In the genomic region with DNA sequence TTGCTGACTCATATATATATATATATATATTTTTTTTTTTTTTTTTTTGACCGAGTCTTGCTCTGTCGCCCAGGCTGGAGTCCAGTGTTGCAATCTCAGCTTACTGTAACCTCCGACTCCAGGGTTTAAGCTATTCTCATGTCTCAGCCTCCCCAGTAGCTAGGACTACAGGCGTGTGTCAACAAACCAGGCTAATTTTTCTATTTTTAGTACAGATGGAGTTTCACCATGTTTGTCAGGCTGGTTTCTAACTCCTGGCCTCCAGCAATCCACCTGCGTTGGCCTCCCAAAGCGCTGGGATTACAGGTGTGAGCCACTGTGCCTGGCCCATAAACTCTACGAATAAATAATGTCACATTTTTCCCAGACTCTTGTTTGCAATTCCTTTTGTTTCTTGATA, we compare ENCODE assay signal across 1 cellular context.
TF ChIP-seq lines count a peak whose summit lies in the region.

No MANE protein-coding gene starts in this region.

TF ChIP-seq in HepG2, 621 proteins besides CTCF, POLR2A, EP300 and RAD21 (continued from another document and continues in another):
- 0 out of 2 replicates have a peak, but pooled peaks have one; percentile 65 for TF ChIP-seq SNAI1 (CRISPR knock-in tag; IDR thresholded peaks at IDR 0.05; ENCODE audit: borderline replicate concordance)
- TF ChIP-seq FOXA1 (IDR thresholded peaks at IDR 0.05) = no peak
- TF ChIP-seq FOXA1 (CRISPR knock-in tag; IDR thresholded peaks at IDR 0.05) = peak; percentile 44; the same call in 1 of the 2 replicates
- TF ChIP-seq, protein P1, sequence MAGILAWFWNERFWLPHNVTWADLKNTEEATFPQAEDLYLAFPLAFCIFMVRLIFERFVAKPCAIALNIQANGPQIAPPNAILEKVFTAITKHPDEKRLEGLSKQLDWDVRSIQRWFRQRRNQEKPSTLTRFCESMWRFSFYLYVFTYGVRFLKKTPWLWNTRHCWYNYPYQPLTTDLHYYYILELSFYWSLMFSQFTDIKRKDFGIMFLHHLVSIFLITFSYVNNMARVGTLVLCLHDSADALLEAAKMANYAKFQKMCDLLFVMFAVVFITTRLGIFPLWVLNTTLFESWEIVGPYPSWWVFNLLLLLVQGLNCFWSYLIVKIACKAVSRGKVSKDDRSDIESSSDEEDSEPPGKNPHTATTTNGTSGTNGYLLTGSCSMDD (CRISPR knock-in tag; IDR thresholded peaks at IDR 0.05) = no peak
- TF ChIP-seq PCBP1 (IDR thresholded peaks at IDR 0.05; ENCODE audit: borderline replicate concordance, low read depth, low read length) = no peak
- TF ChIP-seq ZNF674 (CRISPR knock-in tag; IDR thresholded peaks at IDR 0.05; ENCODE audit: low read depth) = no peak
- TF ChIP-seq, protein P2, sequence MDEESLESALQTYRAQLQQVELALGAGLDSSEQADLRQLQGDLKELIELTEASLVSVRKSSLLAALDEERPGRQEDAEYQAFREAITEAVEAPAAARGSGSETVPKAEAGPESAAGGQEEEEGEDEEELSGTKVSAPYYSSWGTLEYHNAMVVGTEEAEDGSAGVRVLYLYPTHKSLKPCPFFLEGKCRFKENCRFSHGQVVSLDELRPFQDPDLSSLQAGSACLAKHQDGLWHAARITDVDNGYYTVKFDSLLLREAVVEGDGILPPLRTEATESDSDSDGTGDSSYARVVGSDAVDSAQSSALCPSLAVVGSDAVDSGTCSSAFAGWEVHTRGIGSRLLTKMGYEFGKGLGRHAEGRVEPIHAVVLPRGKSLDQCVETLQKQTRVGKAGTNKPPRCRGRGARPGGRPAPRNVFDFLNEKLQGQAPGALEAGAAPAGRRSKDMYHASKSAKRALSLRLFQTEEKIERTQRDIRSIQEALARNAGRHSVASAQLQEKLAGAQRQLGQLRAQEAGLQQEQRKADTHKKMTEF (CRISPR knock-in tag; IDR thresholded peaks at IDR 0.05) = 0 out of 2 replicates have a peak, but pooled peaks have one; percentile 31
- TF ChIP-seq HMGXB4 (CRISPR knock-in tag; IDR thresholded peaks at IDR 0.05; ENCODE audit: borderline replicate concordance in 1 of 2, low read depth in 1 of 2) = no peak
- TF ChIP-seq REXO4 (CRISPR knock-in tag; IDR thresholded peaks at IDR 0.05; ENCODE audit: borderline replicate concordance) = no peak
- TF ChIP-seq AGO1 (IDR thresholded peaks at IDR 0.05; ENCODE audit: low read depth, low read length, poor library complexity, severe bottlenecking) = no peak
- TF ChIP-seq SMC3 (IDR thresholded peaks at IDR 0.05; ENCODE audit: low read length) = no peak
- TF ChIP-seq TBX2 (CRISPR knock-in tag; IDR thresholded peaks at IDR 0.05; ENCODE audit: borderline replicate concordance) = no peak
- 0 out of 2 replicates have a peak, but pooled peaks have one; percentile 54 for TF ChIP-seq MIER3 (CRISPR knock-in tag; IDR thresholded peaks at IDR 0.05; ENCODE audit: borderline replicate concordance)
- TF ChIP-seq ZNF7 (CRISPR knock-in tag; IDR thresholded peaks at IDR 0.05) = no peak; the same call in 1 of the 2 replicates
- TF ChIP-seq ZC3H4 (CRISPR knock-in tag; IDR thresholded peaks at IDR 0.05; ENCODE audit: borderline replicate concordance) = no peak
- no peak for TF ChIP-seq SP1 (IDR thresholded peaks at IDR 0.05)
- no peak for TF ChIP-seq SP1 (CRISPR knock-in tag; IDR thresholded peaks at IDR 0.05)
- TF ChIP-seq CBX1 (IDR thresholded peaks at IDR 0.05; ENCODE audit: low read depth) = no peak
- TF ChIP-seq, protein P3, sequence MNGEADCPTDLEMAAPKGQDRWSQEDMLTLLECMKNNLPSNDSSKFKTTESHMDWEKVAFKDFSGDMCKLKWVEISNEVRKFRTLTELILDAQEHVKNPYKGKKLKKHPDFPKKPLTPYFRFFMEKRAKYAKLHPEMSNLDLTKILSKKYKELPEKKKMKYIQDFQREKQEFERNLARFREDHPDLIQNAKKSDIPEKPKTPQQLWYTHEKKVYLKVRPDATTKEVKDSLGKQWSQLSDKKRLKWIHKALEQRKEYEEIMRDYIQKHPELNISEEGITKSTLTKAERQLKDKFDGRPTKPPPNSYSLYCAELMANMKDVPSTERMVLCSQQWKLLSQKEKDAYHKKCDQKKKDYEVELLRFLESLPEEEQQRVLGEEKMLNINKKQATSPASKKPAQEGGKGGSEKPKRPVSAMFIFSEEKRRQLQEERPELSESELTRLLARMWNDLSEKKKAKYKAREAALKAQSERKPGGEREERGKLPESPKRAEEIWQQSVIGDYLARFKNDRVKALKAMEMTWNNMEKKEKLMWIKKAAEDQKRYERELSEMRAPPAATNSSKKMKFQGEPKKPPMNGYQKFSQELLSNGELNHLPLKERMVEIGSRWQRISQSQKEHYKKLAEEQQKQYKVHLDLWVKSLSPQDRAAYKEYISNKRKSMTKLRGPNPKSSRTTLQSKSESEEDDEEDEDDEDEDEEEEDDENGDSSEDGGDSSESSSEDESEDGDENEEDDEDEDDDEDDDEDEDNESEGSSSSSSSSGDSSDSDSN (CRISPR knock-in tag; IDR thresholded peaks at IDR 0.05) = no peak
- TF ChIP-seq RFXANK (CRISPR knock-in tag; IDR thresholded peaks at IDR 0.05) = no peak
- no peak for TF ChIP-seq EED (CRISPR knock-in tag; IDR thresholded peaks at IDR 0.05)
- TF ChIP-seq, protein P4, sequence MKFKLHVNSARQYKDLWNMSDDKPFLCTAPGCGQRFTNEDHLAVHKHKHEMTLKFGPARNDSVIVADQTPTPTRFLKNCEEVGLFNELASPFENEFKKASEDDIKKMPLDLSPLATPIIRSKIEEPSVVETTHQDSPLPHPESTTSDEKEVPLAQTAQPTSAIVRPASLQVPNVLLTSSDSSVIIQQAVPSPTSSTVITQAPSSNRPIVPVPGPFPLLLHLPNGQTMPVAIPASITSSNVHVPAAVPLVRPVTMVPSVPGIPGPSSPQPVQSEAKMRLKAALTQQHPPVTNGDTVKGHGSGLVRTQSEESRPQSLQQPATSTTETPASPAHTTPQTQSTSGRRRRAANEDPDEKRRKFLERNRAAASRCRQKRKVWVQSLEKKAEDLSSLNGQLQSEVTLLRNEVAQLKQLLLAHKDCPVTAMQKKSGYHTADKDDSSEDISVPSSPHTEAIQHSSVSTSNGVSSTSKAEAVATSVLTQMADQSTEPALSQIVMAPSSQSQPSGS (CRISPR knock-in tag; IDR thresholded peaks at IDR 0.05) = no peak; the same call in 1 of the 2 replicates
- TF ChIP-seq ZEB1 (IDR thresholded peaks at IDR 0.05; ENCODE audit: insufficient replicate concordance, low read depth) = no peak
- TF ChIP-seq ZBTB44 (CRISPR knock-in tag; IDR thresholded peaks at IDR 0.05) = no peak
- TF ChIP-seq ZNF782 (CRISPR knock-in tag; IDR thresholded peaks at IDR 0.05; ENCODE audit: borderline replicate concordance) = no peak
- TF ChIP-seq, protein P5, sequence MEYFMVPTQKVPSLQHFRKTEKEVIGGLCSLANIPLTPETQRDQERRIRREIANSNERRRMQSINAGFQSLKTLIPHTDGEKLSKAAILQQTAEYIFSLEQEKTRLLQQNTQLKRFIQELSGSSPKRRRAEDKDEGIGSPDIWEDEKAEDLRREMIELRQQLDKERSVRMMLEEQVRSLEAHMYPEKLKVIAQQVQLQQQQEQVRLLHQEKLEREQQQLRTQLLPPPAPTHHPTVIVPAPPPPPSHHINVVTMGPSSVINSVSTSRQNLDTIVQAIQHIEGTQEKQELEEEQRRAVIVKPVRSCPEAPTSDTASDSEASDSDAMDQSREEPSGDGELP (IDR thresholded peaks at IDR 0.05; ENCODE audit: borderline replicate concordance, low read depth) = no peak
- TF ChIP-seq LBX2 (CRISPR knock-in tag; IDR thresholded peaks at IDR 0.05; ENCODE audit: borderline replicate concordance) = no peak
- no peak for TF ChIP-seq ZNF773 (CRISPR knock-in tag; IDR thresholded peaks at IDR 0.05; ENCODE audit: borderline replicate concordance)
- TF ChIP-seq MAFG (CRISPR knock-in tag; IDR thresholded peaks at IDR 0.05) = no peak
- TF ChIP-seq, protein P6, sequence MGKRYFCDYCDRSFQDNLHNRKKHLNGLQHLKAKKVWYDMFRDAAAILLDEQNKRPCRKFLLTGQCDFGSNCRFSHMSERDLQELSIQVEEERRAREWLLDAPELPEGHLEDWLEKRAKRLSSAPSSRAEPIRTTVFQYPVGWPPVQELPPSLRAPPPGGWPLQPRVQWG (CRISPR knock-in tag; IDR thresholded peaks at IDR 0.05; ENCODE audit: borderline replicate concordance, low read depth) = no peak
- TF ChIP-seq DZIP1 (CRISPR knock-in tag; IDR thresholded peaks at IDR 0.05) = no peak
- no peak for TF ChIP-seq TCF7L2 (IDR thresholded peaks at IDR 0.05; ENCODE audit: low read depth, low read length)
- TF ChIP-seq, protein P7, sequence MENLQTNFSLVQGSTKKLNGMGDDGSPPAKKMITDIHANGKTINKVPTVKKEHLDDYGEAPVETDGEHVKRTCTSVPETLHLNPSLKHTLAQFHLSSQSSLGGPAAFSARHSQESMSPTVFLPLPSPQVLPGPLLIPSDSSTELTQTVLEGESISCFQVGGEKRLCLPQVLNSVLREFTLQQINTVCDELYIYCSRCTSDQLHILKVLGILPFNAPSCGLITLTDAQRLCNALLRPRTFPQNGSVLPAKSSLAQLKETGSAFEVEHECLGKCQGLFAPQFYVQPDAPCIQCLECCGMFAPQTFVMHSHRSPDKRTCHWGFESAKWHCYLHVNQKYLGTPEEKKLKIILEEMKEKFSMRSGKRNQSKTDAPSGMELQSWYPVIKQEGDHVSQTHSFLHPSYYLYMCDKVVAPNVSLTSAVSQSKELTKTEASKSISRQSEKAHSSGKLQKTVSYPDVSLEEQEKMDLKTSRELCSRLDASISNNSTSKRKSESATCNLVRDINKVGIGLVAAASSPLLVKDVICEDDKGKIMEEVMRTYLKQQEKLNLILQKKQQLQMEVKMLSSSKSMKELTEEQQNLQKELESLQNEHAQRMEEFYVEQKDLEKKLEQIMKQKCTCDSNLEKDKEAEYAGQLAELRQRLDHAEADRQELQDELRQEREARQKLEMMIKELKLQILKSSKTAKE (CRISPR knock-in tag; IDR thresholded peaks at IDR 0.05; ENCODE audit: borderline replicate concordance) = no peak
- TF ChIP-seq ZNF766 (CRISPR knock-in tag; IDR thresholded peaks at IDR 0.05; ENCODE audit: borderline replicate concordance) = no peak
- TF ChIP-seq, protein P8, sequence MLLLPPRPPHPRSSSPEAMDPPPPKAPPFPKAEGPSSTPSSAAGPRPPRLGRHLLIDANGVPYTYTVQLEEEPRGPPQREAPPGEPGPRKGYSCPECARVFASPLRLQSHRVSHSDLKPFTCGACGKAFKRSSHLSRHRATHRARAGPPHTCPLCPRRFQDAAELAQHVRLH (CRISPR knock-in tag; IDR thresholded peaks at IDR 0.05; ENCODE audit: borderline replicate concordance, low read depth) = 0 out of 2 replicates have a peak, but pooled peaks have one; percentile 21
- TF ChIP-seq ZNF619 (CRISPR knock-in tag; IDR thresholded peaks at IDR 0.05) = no peak
- no peak for TF ChIP-seq KDM4B (CRISPR knock-in tag; IDR thresholded peaks at IDR 0.05)
